28 cellular contexts compared by ENCODE assay signal in genomic region chr5:150750469-150750868, GRCh38. TPM values are rescaled to one million over a fixed set of nuclear protein-coding genes. Genes with fewer than 3 reads are reported as not detected.
A peak's percentile ranks its signal among the peaks of the same experiment; 100 is the strongest.
DNase-seq lines count a peak whose midpoint lies in the region; ATAC-seq, FAIRE-seq and TF ChIP-seq lines count a peak whose summit lies in the region.
"Had no signal": no experiment of that assay in that cellular context is flagged by ENCODE, and none has a peak within 500 bp of the region (broad histone marks: within the 10 kb centered on the region; RNA-seq: fewer than 3 reads in every experiment).

No MANE protein-coding gene starts in this region.

- dilution Hi-C loops in endothelial cell of umbilical vein (cut with MboI; ENCODE audit: extremely low pct_ligation_motif_present, low sequenced_read_pairs) = no loop called here

- H3K79me2 ChIP-seq in endothelial cell of umbilical vein (ENCODE audit: control insufficient read depth, insufficient read depth, low read length) (peaks cover 33% of the 10 kb centered on the region), smooth muscle cell (ENCODE audit: low read depth) (peaks cover 70% of the 10 kb centered on the region)

- no peaks in the 10 kb centered on the region for H3K27me3 Mint-ChIP-seq in activated T-cell treated with anti-CD3 and anti-CD28 coated beads, Interleukin-2, amount 50 U/mL, for 72 hours (ENCODE audit: low read depth)
- H3K27me3 Mint-ChIP-seq: activated naive CD8-positive, alpha-beta T cell treated with anti-CD3 and anti-CD28 coated beads, Interleukin-2, amount 10 ng/mL, durations not matched to agents 7 days and 5 days; CD8-positive, alpha-beta memory T cell had no signal

- H3K4me1 Mint-ChIP-seq in activated T-cell treated with anti-CD3 and anti-CD28 coated beads, Interleukin-2, amount 50 U/mL, for 72 hours (ENCODE audit: low read depth) = peaks cover 49% of the 10 kb centered on the region

- H3K4me1 ChIP-seq in endothelial cell of umbilical vein (ENCODE audit: control insufficient read depth, extremely low read depth, insufficient read depth, low read length) (peaks cover 5% of the 10 kb centered on the region), smooth muscle cell (ENCODE audit: low read depth) (peaks cover 4% of the 10 kb centered on the region)
- H3K4me1 ChIP-seq: SJSA1 had no signal

- TF ChIP-seq CTCF in endothelial cell of umbilical vein (IDR thresholded peaks at IDR 0.05; ENCODE audit: extremely low read depth in 1 of 2, insufficient read depth in 1 of 2, low read depth in 1 of 2, low read length in 2 of 2) = no peak
- no peak for TF ChIP-seq CTCF in smooth muscle cell (IDR thresholded peaks at IDR 0.05; ENCODE audit: borderline replicate concordance, insufficient read depth, poor library complexity, severe bottlenecking)

- DNase-seq in activated T-cell treated with anti-CD3 and anti-CD28 coated beads, Interleukin-2, amount 50 U/mL, for 72 hours = no peak
- DNase-seq in activated T-cell treated with anti-CD3 and anti-CD28 coated beads, Interleukin-2, amount 50 U/mL, for 1 hour = no peak
- peak; percentile 21 for DNase-seq in endothelial cell of umbilical vein (ENCODE audit: low read depth, low spot score)
- no peak for DNase-seq in smooth muscle cell (lab: John Stamatoyannopoulos, UW; ENCODE audit: unreplicated experiment)
- DNase-seq in NCI-H2081 (lab: John Stamatoyannopoulos, UW) = no peak
- DNase-seq: activated CD4-positive, alpha-beta T cell treated with anti-CD3 and anti-CD28 coated beads for 48 hours; activated naive CD8-positive, alpha-beta T cell treated with anti-CD3 and anti-CD28 coated beads, Interleukin-2, amount 10 ng/mL, durations not matched to agents 7 days and 5 days; CD8-positive, alpha-beta memory T cell; central memory CD4-positive, alpha-beta T cell; H7; MG63; NCI-H2029; NCI-H2227 treated with DMSO at 0.1 percent for 48 hours; ovary; RPMI8226; small intestine; stimulated activated CD4-positive, alpha-beta T cell treated with anti-CD3 and anti-CD28 coated beads, Interleukin-1b, Interleukin-23, amount 100 ng/mL, for 48 hours; transverse colon had no signal

- H3K4me3 Mint-ChIP-seq in activated T-cell treated with anti-CD3 and anti-CD28 coated beads, Interleukin-2, amount 50 U/mL, for 72 hours = peak overlapping the region in 1 of 2 donors; percentile 85
- H3K4me3 Mint-ChIP-seq: activated naive CD8-positive, alpha-beta T cell treated with anti-CD3 and anti-CD28 coated beads, Interleukin-2, amount 10 ng/mL, durations not matched to agents 7 days and 5 days; nephron; T-helper 1 cell treated with Interleukin-12 subunit alpha and Interleukin-12 subunit beta and Interleukin-4 antibody, amounts not matched to agents 30 μg/mL and 1 μg/mL, for 36 hours had no signal

- 50% methylated on average over 2 of the region's 2 CpGs for WGBS in smooth muscle cell (ENCODE audit: low lambda C conversion rate)

- ATAC-seq in activated T-cell treated with anti-CD3 and anti-CD28 coated beads, Interleukin-2, amount 50 U/mL, for 72 hours (replicated peaks in 1 of 2) = peak in 1 of 2 donors; percentile 32
- ATAC-seq in SK-N-SH treated with all-trans-retinoic acid at 6 μM for 48 hours (peak; percentile 73), GM18868 (IDR thresholded peaks at IDR 0.05; ENCODE audit: unreplicated experiment) (no peak), GM19463 (IDR thresholded peaks at IDR 0.05; ENCODE audit: unreplicated experiment) (no peak)
- ATAC-seq: A549, gastroesophageal sphincter, left lobe of liver had no signal

- POLR2A ChIA-PET in endothelial cell of umbilical vein (lab: Charles Lee) = no interaction called here

- no peak for TF ChIP-seq POLR2A in endothelial cell of umbilical vein (IDR thresholded peaks at IDR 0.05; ENCODE audit: low read depth, low read length)

- H3K4me3 ChIP-seq in endothelial cell of umbilical vein (replicated peaks in 1 of 3; ENCODE audit: insufficient read depth in 1 of 3, low read depth in 1 of 3, low read length in 3 of 3) (no peak overlapping the region), smooth muscle cell (no peak overlapping the region)
- H3K4me3 ChIP-seq: A549, gastroesophageal sphincter, MG63, ovary, SJSA1, transverse colon had no signal

- H3K36me3 ChIP-seq in endothelial cell of umbilical vein (ENCODE audit: control insufficient read depth in 2 of 2, extremely low read depth in 1 of 2, insufficient read depth in 2 of 2, low read length in 2 of 2) (peaks cover 12 to 17% of the 10 kb centered on the region in 2 experiments), smooth muscle cell (ENCODE audit: low read depth) (peaks cover 28% of the 10 kb centered on the region)
- H3K36me3 ChIP-seq: ovary had no signal

- H3K27ac ChIP-seq in endothelial cell of umbilical vein (ENCODE audit: insufficient read depth, low read depth, low read length) (no peak overlapping the region), smooth muscle cell (ENCODE audit: low read depth) (peak overlapping the region; percentile 69)
- H3K27ac ChIP-seq: A549, gastroesophageal sphincter, ovary, SJSA1, transverse colon had no signal

- peaks cover 12 to 37% of the 10 kb centered on the region in 2 donors for H3K36me3 Mint-ChIP-seq in activated T-cell treated with anti-CD3 and anti-CD28 coated beads, Interleukin-2, amount 50 U/mL, for 72 hours (ENCODE audit: insufficient read depth in 2 of 2)

- no peaks in the 10 kb centered on the region for H3K9me3 Mint-ChIP-seq in activated T-cell treated with anti-CD3 and anti-CD28 coated beads, Interleukin-2, amount 50 U/mL, for 72 hours
- H3K9me3 Mint-ChIP-seq: CD8-positive, alpha-beta memory T cell; T-helper 1 cell treated with Interleukin-12 subunit alpha and Interleukin-12 subunit beta and Interleukin-4 antibody, amounts not matched to agents 30 μg/mL and 1 μg/mL, for 36 hours had no signal

- H4K20me1 ChIP-seq in endothelial cell of umbilical vein (replicated peaks; ENCODE audit: control insufficient read depth, extremely low read depth, insufficient read depth, low read length) = no peaks in the 10 kb centered on the region
- peaks cover 42% of the 10 kb centered on the region for H4K20me1 ChIP-seq in smooth muscle cell (ENCODE audit: low read depth)

- H2AFZ ChIP-seq in endothelial cell of umbilical vein (ENCODE audit: low read depth, low read length) (no peak overlapping the region), smooth muscle cell (ENCODE audit: low read depth) (no peak overlapping the region)

- no TSS peak for BruUV-seq in endothelial cell of umbilical vein (replicated peaks; lab: Mats Ljungman, UMichigan)

- peaks cover 14% of the 10 kb centered on the region for H3F3A ChIP-seq in smooth muscle cell (ENCODE audit: low read depth)

- H3K9me3 ChIP-seq in endothelial cell of umbilical vein (replicated peaks; ENCODE audit: control insufficient read depth, insufficient read depth, low read length) = no peaks in the 10 kb centered on the region
- no peaks in the 10 kb centered on the region for H3K9me3 ChIP-seq in smooth muscle cell (replicated peaks; ENCODE audit: low read depth)
- H3K9me3 ChIP-seq: A549, gastroesophageal sphincter, ovary, SJSA1, transverse colon had no signal

- intact Hi-C loops in endothelial cell of umbilical vein (cut with micrococcal nuclease) = no loop called here

- CTCF ChIA-PET in endothelial cell of umbilical vein (lab: Charles Lee) = interaction anchor here (1.1 to 1.2 kb wide), 2 partner anchors 33 to 51 kb away, joined by 4 read pairs; no protein-coding TSS in a partner anchor

- H3K27me3 ChIP-seq in endothelial cell of umbilical vein (ENCODE audit: control insufficient read depth in 2 of 2, insufficient read depth in 2 of 2, low read length in 2 of 2) = no peaks in the 10 kb centered on the region
- no peaks in the 10 kb centered on the region for H3K27me3 ChIP-seq in smooth muscle cell (ENCODE audit: low read depth)
- H3K27me3 ChIP-seq: gastroesophageal sphincter, MG63, ovary, SJSA1, transverse colon had no signal

- H3K9ac ChIP-seq in endothelial cell of umbilical vein (replicated peaks; ENCODE audit: extremely low read depth, insufficient read depth, low read length) = no peak overlapping the region
- H3K9ac ChIP-seq in smooth muscle cell (ENCODE audit: low read depth) = no peak overlapping the region

- H3K4me2 ChIP-seq in endothelial cell of umbilical vein (ENCODE audit: insufficient read depth, low read length) (no peak overlapping the region), smooth muscle cell (peak overlapping the region; percentile 31)
- H3K4me2 ChIP-seq: A549 had no signal

- no peak for FAIRE-seq in endothelial cell of umbilical vein (lab: Jason Lieb, UNC)
- FAIRE-seq: A549, astrocyte, small intestine had no signal

- H3K27ac Mint-ChIP-seq in activated T-cell treated with anti-CD3 and anti-CD28 coated beads, Interleukin-2, amount 50 U/mL, for 72 hours = peak overlapping the region; percentile 92
- H3K27ac Mint-ChIP-seq: activated naive CD8-positive, alpha-beta T cell treated with anti-CD3 and anti-CD28 coated beads, Interleukin-2, amount 10 ng/mL, durations not matched to agents 7 days and 5 days; nephron; T-helper 1 cell treated with Interleukin-12 subunit alpha and Interleukin-12 subunit beta and Interleukin-4 antibody, amounts not matched to agents 30 μg/mL and 1 μg/mL, for 36 hours had no signal

- H3K9me1 ChIP-seq in endothelial cell of umbilical vein (replicated peaks; ENCODE audit: control insufficient read depth, extremely low read depth, insufficient read depth, low read length) = no peaks in the 10 kb centered on the region

RNA-seq across cellular contexts. Expression of gene DCTN4, which starts 8.3 kb away (rescaled TPM):
- 10 to 100 TPM; 58.1 to 61.5 TPM for total RNA-seq in activated T-cell treated with anti-CD3 and anti-CD28 coated beads, Interleukin-2, amount 50 U/mL, for 72 hours
- 42.8 and 47.3 TPM in 2 replicates for total RNA-seq in endothelial cell of umbilical vein
- polyA plus RNA-seq in endothelial cell of umbilical vein = 18.8 and 22.4 TPM in 2 replicates
- 22.7 and 24.4 TPM in 2 replicates for polyA plus RNA-seq in endothelial cell of umbilical vein (2011; cell fraction: cytosol; rRNA removed)
- 42.1 and 42.4 TPM in 2 replicates for polyA plus RNA-seq in endothelial cell of umbilical vein (2011; cell fraction: nucleus; rRNA removed)
- 21.6 and 26.9 TPM in 2 replicates for polyA plus RNA-seq in endothelial cell of umbilical vein (2012)
- polyA minus RNA-seq in endothelial cell of umbilical vein = 50.5 and 61.8 TPM in 2 replicates
- polyA minus RNA-seq in endothelial cell of umbilical vein (2011; cell fraction: cytosol; rRNA and poly(A)+ RNA removed) = 29.8 TPM
- polyA minus RNA-seq in endothelial cell of umbilical vein (2011; cell fraction: nucleus; rRNA and poly(A)+ RNA removed) = 80.2 and 92.1 TPM in 2 replicates
- total RNA-seq in smooth muscle cell = 77.7 and 87.6 TPM in 2 replicates
- 35.2 and 38.7 TPM in 2 replicates for polyA plus RNA-seq in smooth muscle cell

RNA-seq across cellular contexts. Expression of gene SMIM3, which starts 28.1 kb away (rescaled TPM):
- 10 to 100 TPM; 24.7 to 38.0 TPM for total RNA-seq in activated T-cell treated with anti-CD3 and anti-CD28 coated beads, Interleukin-2, amount 50 U/mL, for 72 hours
- total RNA-seq in endothelial cell of umbilical vein = 0.97 and 1.0 TPM in 2 replicates
- polyA plus RNA-seq in endothelial cell of umbilical vein = 1.4 and 2.0 TPM in 2 replicates
- polyA plus RNA-seq in endothelial cell of umbilical vein (2011; cell fraction: cytosol; rRNA removed) = 1.8 TPM in 2 replicates
- polyA plus RNA-seq in endothelial cell of umbilical vein (2011; cell fraction: nucleus; rRNA removed) = 0.74 and 0.94 TPM in 2 replicates
- polyA plus RNA-seq in endothelial cell of umbilical vein (2012) = 0.59 and 1.2 TPM in 2 replicates
- 0.75 and 1.6 TPM in 2 replicates for polyA minus RNA-seq in endothelial cell of umbilical vein
- polyA minus RNA-seq in endothelial cell of umbilical vein (2011; cell fraction: cytosol; rRNA and poly(A)+ RNA removed) = not detected
- polyA minus RNA-seq in endothelial cell of umbilical vein (2011; cell fraction: nucleus; rRNA and poly(A)+ RNA removed) = 0.48 TPM in 2 replicates
- total RNA-seq in smooth muscle cell = 178 and 190 TPM in 2 replicates
- 218 and 261 TPM in 2 replicates for polyA plus RNA-seq in smooth muscle cell

RNA-seq across cellular contexts. Expression of gene RBM22, which starts 49.6 kb away (rescaled TPM):
- 10 to 100 TPM; 86.2 to 97.2 TPM for total RNA-seq in activated T-cell treated with anti-CD3 and anti-CD28 coated beads, Interleukin-2, amount 50 U/mL, for 72 hours
- total RNA-seq in endothelial cell of umbilical vein = 44.4 and 51.2 TPM in 2 replicates
- 37.0 and 41.8 TPM in 2 replicates for polyA plus RNA-seq in endothelial cell of umbilical vein
- 39.8 and 41.8 TPM in 2 replicates for polyA plus RNA-seq in endothelial cell of umbilical vein (2011; cell fraction: cytosol; rRNA removed)
- 85.3 and 110 TPM in 2 replicates for polyA plus RNA-seq in endothelial cell of umbilical vein (2011; cell fraction: nucleus; rRNA removed)
- polyA plus RNA-seq in endothelial cell of umbilical vein (2012) = 33.1 and 42.8 TPM in 2 replicates
- 34.4 and 36.8 TPM in 2 replicates for polyA minus RNA-seq in endothelial cell of umbilical vein
- 18.9 TPM for polyA minus RNA-seq in endothelial cell of umbilical vein (2011; cell fraction: cytosol; rRNA and poly(A)+ RNA removed)
- 40.7 and 55.0 TPM in 2 replicates for polyA minus RNA-seq in endothelial cell of umbilical vein (2011; cell fraction: nucleus; rRNA and poly(A)+ RNA removed)
- 64.0 and 66.6 TPM in 2 replicates for total RNA-seq in smooth muscle cell
- 48.6 and 62.9 TPM in 2 replicates for polyA plus RNA-seq in smooth muscle cell

Comparison
In these comparisons a context has a peak if more than half of its experiments do, and no peak if none do; other contexts are left out.
1. RNA of gene SMIM3, which starts 28.1 kb away (total RNA-seq): 178 to 190 TPM in smooth muscle cell and 24.7 to 38.0 TPM in activated T-cell treated with anti-CD3 and anti-CD28 coated beads, Interleukin-2, amount 50 U/mL, for 72 hours; 0.97 to 1.0 TPM in endothelial cell of umbilical vein; every median in the first group is over 10 times any median in the second.